ENCODE assay signal across 1 cellular context in genomic region chr3:52070724-52071621, GRCh38.
TF ChIP-seq lines count a peak whose summit lies in the region.

No MANE protein-coding gene starts in this region.

TF ChIP-seq in SK-N-SH, 30 proteins besides CTCF, POLR2A, EP300 and RAD21 (continued from another document):
- TF ChIP-seq, protein P1, sequence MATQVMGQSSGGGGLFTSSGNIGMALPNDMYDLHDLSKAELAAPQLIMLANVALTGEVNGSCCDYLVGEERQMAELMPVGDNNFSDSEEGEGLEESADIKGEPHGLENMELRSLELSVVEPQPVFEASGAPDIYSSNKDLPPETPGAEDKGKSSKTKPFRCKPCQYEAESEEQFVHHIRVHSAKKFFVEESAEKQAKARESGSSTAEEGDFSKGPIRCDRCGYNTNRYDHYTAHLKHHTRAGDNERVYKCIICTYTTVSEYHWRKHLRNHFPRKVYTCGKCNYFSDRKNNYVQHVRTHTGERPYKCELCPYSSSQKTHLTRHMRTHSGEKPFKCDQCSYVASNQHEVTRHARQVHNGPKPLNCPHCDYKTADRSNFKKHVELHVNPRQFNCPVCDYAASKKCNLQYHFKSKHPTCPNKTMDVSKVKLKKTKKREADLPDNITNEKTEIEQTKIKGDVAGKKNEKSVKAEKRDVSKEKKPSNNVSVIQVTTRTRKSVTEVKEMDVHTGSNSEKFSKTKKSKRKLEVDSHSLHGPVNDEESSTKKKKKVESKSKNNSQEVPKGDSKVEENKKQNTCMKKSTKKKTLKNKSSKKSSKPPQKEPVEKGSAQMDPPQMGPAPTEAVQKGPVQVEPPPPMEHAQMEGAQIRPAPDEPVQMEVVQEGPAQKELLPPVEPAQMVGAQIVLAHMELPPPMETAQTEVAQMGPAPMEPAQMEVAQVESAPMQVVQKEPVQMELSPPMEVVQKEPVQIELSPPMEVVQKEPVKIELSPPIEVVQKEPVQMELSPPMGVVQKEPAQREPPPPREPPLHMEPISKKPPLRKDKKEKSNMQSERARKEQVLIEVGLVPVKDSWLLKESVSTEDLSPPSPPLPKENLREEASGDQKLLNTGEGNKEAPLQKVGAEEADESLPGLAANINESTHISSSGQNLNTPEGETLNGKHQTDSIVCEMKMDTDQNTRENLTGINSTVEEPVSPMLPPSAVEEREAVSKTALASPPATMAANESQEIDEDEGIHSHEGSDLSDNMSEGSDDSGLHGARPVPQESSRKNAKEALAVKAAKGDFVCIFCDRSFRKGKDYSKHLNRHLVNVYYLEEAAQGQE (IDR thresholded peaks at IDR 0.05; ENCODE audit: low read depth, low read length), result no peak
- TF ChIP-seq USF2 (IDR thresholded peaks at IDR 0.05; ENCODE audit: borderline replicate concordance, low read depth, low read length) (no peak), TCF12 (IDR thresholded peaks at IDR 0.05) (no peak), GATA2 (CRISPR knock-in tag; IDR thresholded peaks at IDR 0.05) (no peak), ZBTB33 (IDR thresholded peaks at IDR 0.05; ENCODE audit: borderline replicate concordance, low read depth) (no peak), FOXM1 (IDR thresholded peaks at IDR 0.05; ENCODE audit: low read depth) (no peak), RCOR1 (IDR thresholded peaks at IDR 0.05; ENCODE audit: low read length) (no peak), NRF1 (IDR thresholded peaks at IDR 0.05; ENCODE audit: low read depth, low read length) (no peak), RFX5 (IDR thresholded peaks at IDR 0.05; ENCODE audit: low read length) (no peak), FOSL2 (IDR thresholded peaks at IDR 0.05; ENCODE audit: borderline replicate concordance, low read depth) (no peak), TEAD4 (IDR thresholded peaks at IDR 0.05; ENCODE audit: borderline replicate concordance, insufficient read depth) (no peak), CHD2 (IDR thresholded peaks at IDR 0.05; ENCODE audit: low read length, partially characterized antibody) (no peak), MEF2A (IDR thresholded peaks at IDR 0.05; ENCODE audit: borderline replicate concordance, low read depth) (no peak), GABPA (IDR thresholded peaks at IDR 0.05; ENCODE audit: low read depth) (no peak), NFIC (IDR thresholded peaks at IDR 0.05; ENCODE audit: borderline replicate concordance) (no peak)
- TF ChIP-seq, protein P2, sequence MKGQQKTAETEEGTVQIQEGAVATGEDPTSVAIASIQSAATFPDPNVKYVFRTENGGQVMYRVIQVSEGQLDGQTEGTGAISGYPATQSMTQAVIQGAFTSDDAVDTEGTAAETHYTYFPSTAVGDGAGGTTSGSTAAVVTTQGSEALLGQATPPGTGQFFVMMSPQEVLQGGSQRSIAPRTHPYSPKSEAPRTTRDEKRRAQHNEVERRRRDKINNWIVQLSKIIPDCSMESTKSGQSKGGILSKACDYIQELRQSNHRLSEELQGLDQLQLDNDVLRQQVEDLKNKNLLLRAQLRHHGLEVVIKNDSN (IDR thresholded peaks at IDR 0.05; ENCODE audit: borderline replicate concordance, low read depth), result no peak
TF ChIP-seq in SK-N-SH: peak in this region for 0.
